17 cellular contexts compared by ENCODE assay signal in genomic region chr11:122769126-122769780, GRCh38.
DNase-seq lines count a peak whose midpoint lies in the region; ATAC-seq and TF ChIP-seq lines count a peak whose summit lies in the region.
"Had no signal": no experiment of that assay in that cellular context is flagged by ENCODE, and none has a peak within 500 bp of the region (broad histone marks: within the 10 kb centered on the region; RNA-seq: fewer than 3 reads in every experiment).

No MANE protein-coding gene starts in this region.

- H3K4me3 Mint-ChIP-seq in activated CD4-positive, alpha-beta memory T cell treated with anti-CD3 and anti-CD28 coated beads for 36 hours = no peak overlapping the region
- no peak overlapping the region for H3K4me3 Mint-ChIP-seq in activated CD4-positive, alpha-beta memory T cell treated with anti-CD3 and anti-CD28 coated beads, Interleukin-2, amount 10 ng/mL, durations not matched to agents 7 days and 5 days
- no peak overlapping the region for H3K4me3 Mint-ChIP-seq in GM23338
- H3K4me3 Mint-ChIP-seq: CD14-positive monocyte, H9 had no signal

- CTCF ChIA-PET in activated CD4-positive, alpha-beta memory T cell treated with anti-CD3 and anti-CD28 coated beads for 36 hours (lab: Charles Lee) = interaction anchor here (0.6 to 5.4 kb wide), 7 partner anchors 12 to 114 kb away, joined by 3 to 30 read pairs (median 4); partner anchors contain the start of gene UBASH3B
- CTCF ChIA-PET in activated CD4-positive, alpha-beta memory T cell treated with anti-CD3 and anti-CD28 coated beads, Interleukin-2, amount 10 ng/mL, durations not matched to agents 7 days and 5 days (lab: Charles Lee) = interaction anchor here (1.2 to 3.3 kb wide), 4 partner anchors 11 to 140 kb away, joined by 5 to 15 read pairs (median 6); no protein-coding TSS in a partner anchor

- TF ChIP-seq RAD21 in Ishikawa (IDR thresholded peaks at IDR 0.05; ENCODE audit: low read depth) = no peak

- no peak for TF ChIP-seq EP300 in Ishikawa (IDR thresholded peaks at IDR 0.05; ENCODE audit: borderline replicate concordance)

- POLR2A ChIA-PET in activated CD4-positive, alpha-beta memory T cell treated with anti-CD3 and anti-CD28 coated beads for 36 hours (lab: Charles Lee) = interaction anchor here (0.6 kb wide), 1 partner anchor 59 kb away, joined by 5 read pairs; no protein-coding TSS in a partner anchor
- POLR2A ChIA-PET in activated CD4-positive, alpha-beta memory T cell treated with anti-CD3 and anti-CD28 coated beads, Interleukin-2, amount 10 ng/mL, durations not matched to agents 7 days and 5 days (lab: Charles Lee) = no interaction called here

- H3K36me3 ChIP-seq in GM23338 (ENCODE audit: insufficient read depth) = no peaks in the 10 kb centered on the region; the same call in 1 of the 2 replicates

- no peak overlapping the region for H3K27ac Mint-ChIP-seq in activated CD4-positive, alpha-beta memory T cell treated with anti-CD3 and anti-CD28 coated beads for 36 hours
- H3K27ac Mint-ChIP-seq in activated CD4-positive, alpha-beta memory T cell treated with anti-CD3 and anti-CD28 coated beads, Interleukin-2, amount 10 ng/mL, durations not matched to agents 7 days and 5 days = no peak overlapping the region
- H3K27ac Mint-ChIP-seq in GM23338 = no peak overlapping the region
- H3K27ac Mint-ChIP-seq: H9 had no signal

- no peaks in the 10 kb centered on the region for H3K79me2 ChIP-seq in GM23338 (replicated peaks; ENCODE audit: insufficient read depth)

- peaks cover 2% of the 10 kb centered on the region for H3K27me3 Mint-ChIP-seq in activated CD4-positive, alpha-beta memory T cell treated with anti-CD3 and anti-CD28 coated beads for 36 hours
- H3K27me3 Mint-ChIP-seq in activated CD4-positive, alpha-beta memory T cell treated with anti-CD3 and anti-CD28 coated beads, Interleukin-2, amount 10 ng/mL, durations not matched to agents 7 days and 5 days = peaks cover 4% of the 10 kb centered on the region
- H3K27me3 Mint-ChIP-seq in GM23338 (ENCODE audit: insufficient read depth, low read depth, poor library complexity) = peaks cover 3% of the 10 kb centered on the region

- no peaks in the 10 kb centered on the region for H3K9me2 ChIP-seq in GM23338 (ENCODE audit: insufficient read depth)

- no peaks in the 10 kb centered on the region; the same call in 1 of the 2 replicates for H4K20me1 ChIP-seq in GM23338 (replicated peaks; ENCODE audit: insufficient read depth)

- H3K4me1 Mint-ChIP-seq in activated CD4-positive, alpha-beta memory T cell treated with anti-CD3 and anti-CD28 coated beads for 36 hours (ENCODE audit: low read depth) = peaks cover 8% of the 10 kb centered on the region
- H3K4me1 Mint-ChIP-seq in activated CD4-positive, alpha-beta memory T cell treated with anti-CD3 and anti-CD28 coated beads, Interleukin-2, amount 10 ng/mL, durations not matched to agents 7 days and 5 days = peaks cover 4% of the 10 kb centered on the region
- H3K4me1 Mint-ChIP-seq in GM23338 = peaks cover 2% of the 10 kb centered on the region
- H3K4me1 Mint-ChIP-seq: CD14-positive monocyte had no signal

- TF ChIP-seq CTCF in astrocyte of the spinal cord (IDR thresholded peaks at IDR 0.05; ENCODE audit: low read depth, low read length) (no peak), fibroblast of the aortic adventitia (IDR thresholded peaks at IDR 0.05; ENCODE audit: insufficient read depth, low read length) (no peak), GM23338 (conservative IDR thresholded peaks at IDR 0.05; ENCODE audit: low read depth in 2 of 2) (no peak)

- in situ Hi-C loops in astrocyte of the spinal cord (cut with HindIII; ENCODE audit: low sequenced_read_pairs) = no loop called here

- no peaks in the 10 kb centered on the region for H3F3A ChIP-seq in GM23338 (replicated peaks; ENCODE audit: low read depth)

- no peaks in the 10 kb centered on the region for H3K36me3 Mint-ChIP-seq in activated CD4-positive, alpha-beta memory T cell treated with anti-CD3 and anti-CD28 coated beads for 36 hours
- no peaks in the 10 kb centered on the region for H3K36me3 Mint-ChIP-seq in activated CD4-positive, alpha-beta memory T cell treated with anti-CD3 and anti-CD28 coated beads, Interleukin-2, amount 10 ng/mL, durations not matched to agents 7 days and 5 days (ENCODE audit: low read depth)
- no peaks in the 10 kb centered on the region for H3K36me3 Mint-ChIP-seq in GM23338 (ENCODE audit: low read depth)

- no peaks in the 10 kb centered on the region for H3K9me3 Mint-ChIP-seq in activated CD4-positive, alpha-beta memory T cell treated with anti-CD3 and anti-CD28 coated beads for 36 hours
- H3K9me3 Mint-ChIP-seq in activated CD4-positive, alpha-beta memory T cell treated with anti-CD3 and anti-CD28 coated beads, Interleukin-2, amount 10 ng/mL, durations not matched to agents 7 days and 5 days = no peaks in the 10 kb centered on the region
- no peaks in the 10 kb centered on the region for H3K9me3 Mint-ChIP-seq in GM23338
- H3K9me3 Mint-ChIP-seq: H9 had no signal

- ATAC-seq in GM23338 = no peak
- no peak for ATAC-seq in GM19023 (IDR thresholded peaks at IDR 0.05; ENCODE audit: unreplicated experiment)
- ATAC-seq: PC-3 had no signal

- H3K4me2 ChIP-seq in GM23338 = no peak overlapping the region

- H3K4me3 ChIP-seq in astrocyte of the spinal cord (ENCODE audit: low read depth, low read length) = no peak overlapping the region
- no peak overlapping the region for H3K4me3 ChIP-seq in fibroblast of the aortic adventitia (ENCODE audit: low read depth, low read length)
- H3K4me3 ChIP-seq in GM23338 = no peak overlapping the region

- no peak overlapping the region for H2AFZ ChIP-seq in GM23338

- no peaks in the 10 kb centered on the region for H3K27me3 ChIP-seq in GM23338 (ENCODE audit: insufficient read depth)

- H3K27ac ChIP-seq in GM23338 (ENCODE audit: low read depth) = no peak overlapping the region

- intact Hi-C loops in activated CD4-positive, alpha-beta memory T cell treated with anti-CD3 and anti-CD28 coated beads for 36 hours (cut with micrococcal nuclease) = no loop called here

- H3K4me1 ChIP-seq in GM23338 (ENCODE audit: insufficient read depth) = no peaks in the 10 kb centered on the region
- H3K4me1 ChIP-seq: Caco-2 had no signal

- DNase-seq in activated CD4-positive, alpha-beta memory T cell treated with anti-CD3 and anti-CD28 coated beads for 36 hours = peak; percentile 16
- DNase-seq in activated CD4-positive, alpha-beta memory T cell treated with anti-CD3 and anti-CD28 coated beads, Interleukin-2, amount 10 ng/mL, durations not matched to agents 7 days and 5 days = no peak
- DNase-seq in astrocyte of the spinal cord (ENCODE audit: low read depth, low spot score) = peak; percentile 53
- DNase-seq in fibroblast of the aortic adventitia (ENCODE audit: low read depth) = peak; percentile 66
- DNase-seq in UCSD-AML1 (lab: John Stamatoyannopoulos, UW; ENCODE audit: unreplicated experiment) = no peak
- no peak for DNase-seq in GM23338 (ENCODE audit: low spot score)
- DNase-seq: Caco-2, DMS79, GDM1, H9, NCI-H1436 treated with DMSO at 0.1 percent for 48 hours, NCI-H2081 treated with DMSO at 0.1 percent for 48 hours, PC-3, T-helper 1 cell had no signal

TF ChIP-seq in Ishikawa, 13 proteins besides CTCF, POLR2A, EP300 and RAD21:
- no peak for TF ChIP-seq USF1 (IDR thresholded peaks at IDR 0.05)
- TF ChIP-seq TAF1 (IDR thresholded peaks at IDR 0.05; ENCODE audit: low read depth) = no peak
- TF ChIP-seq YY1 (IDR thresholded peaks at IDR 0.05; ENCODE audit: low read depth) = peak; percentile 57; the same call in 1 of the 2 replicates
- no peak for TF ChIP-seq TEAD4 (IDR thresholded peaks at IDR 0.05)
- TF ChIP-seq ZBTB7A (IDR thresholded peaks at IDR 0.05; ENCODE audit: low read depth) = no peak
- TF ChIP-seq NFIC (IDR thresholded peaks at IDR 0.05) = no peak
- TF ChIP-seq MAX (IDR thresholded peaks at IDR 0.05) = no peak
- TF ChIP-seq CREB1 (IDR thresholded peaks at IDR 0.05; ENCODE audit: low read depth) = no peak
- no peak for TF ChIP-seq TCF12 (IDR thresholded peaks at IDR 0.05; ENCODE audit: low read depth)

TF ChIP-seq in GM23338, 12 proteins besides CTCF, POLR2A, EP300 and RAD21 (continues in another document):
- TF ChIP-seq EZH2 (IDR thresholded peaks at IDR 0.05; ENCODE audit: low read depth, unreplicated experiment) (no peak), ZNF114 (CRISPR knock-in tag; IDR thresholded peaks at IDR 0.05) (no peak)

Comparison
In these comparisons a context has a peak if more than half of its experiments do, and no peak if none do; other contexts are left out.
1. DNase-seq: peak in activated CD4-positive, alpha-beta memory T cell treated with anti-CD3 and anti-CD28 coated beads for 36 hours (single experiment), astrocyte of the spinal cord (single experiment) and fibroblast of the aortic adventitia (single experiment); none in activated CD4-positive, alpha-beta memory T cell treated with anti-CD3 and anti-CD28 coated beads, Interleukin-2, amount 10 ng/mL, durations not matched to agents 7 days and 5 days (single experiment), UCSD-AML1 (single experiment) and GM23338 (single experiment).